ENCODE assay signal across 15 cellular contexts in the genomic region with DNA sequence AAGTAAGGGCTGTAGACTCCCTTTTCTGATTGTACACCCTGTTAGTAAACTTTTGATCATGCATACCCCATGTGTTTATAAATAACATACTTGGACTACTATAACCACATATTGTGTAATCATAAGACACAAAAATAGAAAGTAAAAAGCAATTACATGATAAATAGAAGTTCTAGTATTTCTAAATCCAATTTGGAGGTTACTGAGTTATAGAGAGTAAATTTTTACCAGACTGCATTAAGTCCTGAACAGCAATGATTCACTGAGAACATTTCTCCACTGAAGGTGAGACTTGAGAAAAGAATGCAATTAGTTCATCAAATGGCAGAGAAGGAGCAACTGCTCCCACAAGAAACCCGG. TPM values are rescaled to one million over a fixed set of nuclear protein-coding genes. Genes with fewer than 3 reads are reported as not detected.
DNase-seq lines count a peak whose midpoint lies in the region; ATAC-seq and TF ChIP-seq lines count a peak whose summit lies in the region.
"Had no signal": no experiment of that assay in that cellular context is flagged by ENCODE, and none has a peak within 500 bp of the region (broad histone marks: within the 10 kb centered on the region; RNA-seq: fewer than 3 reads in every experiment).

No MANE protein-coding gene starts in this region.

- intact Hi-C loops in HCT116 (cut with micrococcal nuclease) = no loop called here
- intact Hi-C loops in A673 (cut with micrococcal nuclease; ENCODE audit: unreplicated experiment) = no loop called here
- intact Hi-C loops in head of caudate nucleus (cut with DNase I) = no loop called here

- H3K4me2 ChIP-seq in HCT116 (ENCODE audit: low read length) = no peak overlapping the region

- H3K27ac Mint-ChIP-seq in nephron progenitor cell = peak overlapping the region; percentile 96

- no peaks in the 10 kb centered on the region for H3K9me2 ChIP-seq in HCT116 (ENCODE audit: insufficient read depth)

- H3K9ac ChIP-seq in HCT116 (ENCODE audit: low read length) = no peak overlapping the region

- H3K4me3 ChIP-seq in BJ (ENCODE audit: low read depth, low read length) (no peak overlapping the region), HCT116 (replicated peaks in 1 of 2; ENCODE audit: low read depth in 1 of 2, low read length in 2 of 2) (no peak overlapping the region), choroid plexus epithelial cell (ENCODE audit: low read depth, low read length) (no peak overlapping the region), A673 (ENCODE audit: low read depth, low read length, poor library complexity, severe bottlenecking) (no peak overlapping the region)
- H3K4me3 ChIP-seq: HAP-1 had no signal

- DNase-seq in BJ (ENCODE audit: low read depth) (peak; percentile 38), HCT116 (ENCODE audit: low read depth, low spot score) (no peak), choroid plexus epithelial cell (ENCODE audit: low read depth) (peak; percentile 34), nephron progenitor cell (no peak), A673 (ENCODE audit: low spot score) (no peak), head of caudate nucleus (no peak), NCI-H146 treated with DMSO at 0.1 percent for 48 hours (lab: John Stamatoyannopoulos, UW; ENCODE audit: unreplicated experiment) (no peak), NCI-H526 (lab: John Stamatoyannopoulos, UW) (no peak)
- DNase-seq: cerebellar nuclear complex; left ventricle myocardium superior; NCI-H1436; posterior cingulate gyrus; stimulated activated CD4-positive, alpha-beta T cell treated with anti-CD3 and anti-CD28 coated beads, Interleukin-4, amount 100 ng/mL, for 1 hour had no signal

- CTCF ChIA-PET in BJ (lab: Yijun Ruan, JAX) = interaction anchor here (1.0 to 1.1 kb wide), 2 partner anchors 10 to 34 kb away, joined by 4 to 5 read pairs; no protein-coding TSS in a partner anchor
- CTCF ChIA-PET in HCT116 (lab: Charles Lee) = no interaction called here
- CTCF ChIA-PET in A673 (lab: Charles Lee) = no interaction called here

- no peak overlapping the region for H2AFZ ChIP-seq in HCT116 (ENCODE audit: low read depth, low read length, poor library complexity, severe bottlenecking)

- TF ChIP-seq POLR2A in HCT116 (IDR thresholded peaks at IDR 0.05; ENCODE audit: borderline replicate concordance, extremely low read depth, insufficient read depth, insufficient read length) = no peak

- H3K36me3 ChIP-seq in BJ (ENCODE audit: control insufficient read depth, insufficient read depth, low read length) (peaks cover 11% of the 10 kb centered on the region), HCT116 (ENCODE audit: control insufficient read depth in 1 of 2, insufficient read depth in 2 of 2, low read length in 2 of 2) (peaks cover 33 to 43% of the 10 kb centered on the region in 2 experiments; a peak in 3 of 4 replicates), A673 (ENCODE audit: insufficient read depth, low read length, poor library complexity, severe bottlenecking) (peaks cover 24% of the 10 kb centered on the region)

- POLR2A ChIA-PET in BJ (lab: Charles Lee) = interaction anchor here (0.7 kb wide), 1 partner anchor 374 kb away, joined by 4 read pairs; no protein-coding TSS in a partner anchor
- POLR2A ChIA-PET in HCT116 (lab: Charles Lee) = no interaction called here
- POLR2A ChIA-PET in A673 (lab: Charles Lee; ENCODE audit: low non-redundant PET) = no interaction called here

- BruUV-seq in HCT116 (replicated peaks; lab: Mats Ljungman, UMichigan) (no TSS peak), A673 (replicated peaks; lab: Mats Ljungman, UMichigan) (no TSS peak)

- H3K4me1 Mint-ChIP-seq in nephron progenitor cell = peaks cover 37% of the 10 kb centered on the region

- H4K20me1 ChIP-seq in HCT116 (ENCODE audit: insufficient read depth) = peaks cover 14% of the 10 kb centered on the region; the same call in 1 of the 2 replicates

- RAD21 ChIA-PET in HCT116 (lab: Charles Lee; ENCODE audit: low non-redundant PET in 1 of 2, low total read pairs in 2 of 2, uncharacterized antibody in 2 of 2, unreplicated experiment in 2 of 2) = no interaction called here

- H3K79me2 ChIP-seq in HCT116 (ENCODE audit: insufficient read depth, low read length) = no peaks in the 10 kb centered on the region

- TF ChIP-seq RAD21 in HCT116 (IDR thresholded peaks at IDR 0.05; ENCODE audit: low read depth) = no peak

- TF ChIP-seq CTCF in BJ (IDR thresholded peaks at IDR 0.05; ENCODE audit: insufficient read depth, low read depth, low read length) (no peak), HCT116 (IDR thresholded peaks at IDR 0.05 in 2 of 3, conservative IDR thresholded peaks at IDR 0.05 in 1 of 3; ENCODE audit: borderline replicate concordance in 1 of 3, insufficient read depth in 1 of 3, low read depth in 2 of 3, low read length in 2 of 3) (no peak), choroid plexus epithelial cell (conservative IDR thresholded peaks at IDR 0.05; ENCODE audit: low read depth, low read length) (no peak), nephron progenitor cell (IDR thresholded peaks at IDR 0.05) (no peak), A673 (conservative IDR thresholded peaks at IDR 0.05; ENCODE audit: low read depth, low read length) (no peak)

- peaks cover 5 to 17% of the 10 kb centered on the region in 2 experiments; a peak in 3 of 4 replicates for H3K4me1 ChIP-seq in HCT116 (ENCODE audit: control insufficient read depth in 1 of 2, insufficient read depth in 2 of 2, low read length in 2 of 2)
- no peaks in the 10 kb centered on the region for H3K4me1 ChIP-seq in A673 (ENCODE audit: insufficient read depth, low read length, poor library complexity, severe bottlenecking)
- H3K4me1 ChIP-seq: HAP-1 had no signal

- no peaks in the 10 kb centered on the region for H3K27me3 Mint-ChIP-seq in nephron progenitor cell (ENCODE audit: low read depth, poor library complexity)

- H3K4me3 Mint-ChIP-seq in nephron progenitor cell = no peak overlapping the region

- H3K36me3 Mint-ChIP-seq in nephron progenitor cell (ENCODE audit: low read depth) = peaks cover 45% of the 10 kb centered on the region

- H3K9me3 Mint-ChIP-seq in nephron progenitor cell = no peaks in the 10 kb centered on the region

- H3K27me3 ChIP-seq in BJ (ENCODE audit: control insufficient read depth, insufficient read depth, low read length) = no peaks in the 10 kb centered on the region
- H3K27me3 ChIP-seq in HCT116 (ENCODE audit: insufficient read depth, low read length) = no peaks in the 10 kb centered on the region
- no peaks in the 10 kb centered on the region for H3K27me3 ChIP-seq in A673 (replicated peaks; ENCODE audit: insufficient read depth, low read depth, low read length, poor library complexity)

- no peaks in the 10 kb centered on the region for H3K9me3 ChIP-seq in HCT116 (ENCODE audit: control insufficient read depth in 1 of 2, insufficient read depth in 1 of 2, low read depth in 1 of 2, low read length in 2 of 2)
- no peaks in the 10 kb centered on the region for H3K9me3 ChIP-seq in A673 (ENCODE audit: low read depth, low read length, poor library complexity, severe bottlenecking)
- H3K9me3 ChIP-seq: HAP-1 had no signal

- no peak for ATAC-seq in HCT116
- ATAC-seq: activated CD4-positive, CD25-positive, alpha-beta regulatory T cell treated with anti-CD3 and anti-CD28 coated beads, Interleukin-2, amount 50 U/mL, for 24 hours; left ventricle myocardium superior had no signal

- H3K27ac ChIP-seq in HCT116 (ENCODE audit: low read depth, low read length) = no peak overlapping the region
- no peak overlapping the region for H3K27ac ChIP-seq in A673 (ENCODE audit: low read depth, low read length, poor library complexity, severe bottlenecking)

TF ChIP-seq in HCT116, 20 proteins besides CTCF, POLR2A, EP300 and RAD21:
- no peak for TF ChIP-seq ZFX (IDR thresholded peaks at IDR 0.05)
- TF ChIP-seq JUND (IDR thresholded peaks at IDR 0.05) = peak; percentile 18; the same call in 1 of the 2 replicates

RNA-seq across cellular contexts. Expression of a gene that starts 7.7 kb away (rescaled TPM):
- polyA plus RNA-seq in BJ (2011; rRNA removed) = 4.7 and 7.3 TPM in 2 replicates
- 3.2 and 4.4 TPM in 2 replicates for polyA minus RNA-seq in BJ (2011; rRNA and poly(A)+ RNA removed)
- total RNA-seq in HCT116 (2021; ENCODE audit: unreplicated experiment) = 12.4 TPM
- polyA plus RNA-seq in HCT116 (2012) = 14.0 and 15.6 TPM in 2 replicates
- 21.1 and 25.3 TPM in 2 replicates for total RNA-seq in A673 (2021)

RNA-seq across cellular contexts. Expression of a gene that starts 36.5 kb away (rescaled TPM):
- 171 and 184 TPM in 2 replicates for polyA plus RNA-seq in BJ (2011; rRNA removed)
- 181 and 188 TPM in 2 replicates for polyA minus RNA-seq in BJ (2011; rRNA and poly(A)+ RNA removed)
- total RNA-seq in HCT116 (2021; ENCODE audit: unreplicated experiment) (526 TPM), A673 (2021) (429 and 452 TPM in 2 replicates)
- 233 and 294 TPM in 2 replicates for polyA plus RNA-seq in HCT116 (2012)

RNA-seq across cellular contexts. Expression of a gene that starts 46.8 kb away (rescaled TPM):
- polyA plus RNA-seq in BJ (2011; rRNA removed) = not detected in 2 replicates
- polyA minus RNA-seq in BJ (2011; rRNA and poly(A)+ RNA removed) = not detected in 2 replicates
- total RNA-seq in HCT116 (2021; ENCODE audit: unreplicated experiment) = 0.20 TPM
- polyA plus RNA-seq in HCT116 (2012) = not detected in 2 replicates
- not detected in 2 replicates for total RNA-seq in A673 (2021)

Comparison
In these comparisons a context has a peak if more than half of its experiments do, and no peak if none do; other contexts are left out.
1. DNase-seq: peak in BJ (single experiment) and choroid plexus epithelial cell (single experiment); none in HCT116 (single experiment), nephron progenitor cell (single experiment), A673 (single experiment), head of caudate nucleus (0 of 42), NCI-H146 treated with DMSO at 0.1 percent for 48 hours (single experiment) and NCI-H526 (0 of 2).